Comparison of ENCODE assay signal across 1 cellular context in genomic region chr17:57142925-57143324, GRCh38.
TF ChIP-seq lines count a peak whose summit lies in the region.

No MANE protein-coding gene starts in this region.

TF ChIP-seq in HepG2, 621 proteins besides CTCF, POLR2A, EP300 and RAD21:
- TF ChIP-seq ZBTB38 (CRISPR knock-in tag; IDR thresholded peaks at IDR 0.05) = no peak
- TF ChIP-seq ZNF496 (CRISPR knock-in tag; IDR thresholded peaks at IDR 0.05; ENCODE audit: insufficient replicate concordance) = no peak
- peak in 1 of 2 experiments; percentile 26; a peak in 1 of 4 replicates for TF ChIP-seq NR2F1 (CRISPR knock-in tag; IDR thresholded peaks at IDR 0.05)
- no peak for TF ChIP-seq NFKB2 (CRISPR knock-in tag; IDR thresholded peaks at IDR 0.05; ENCODE audit: borderline replicate concordance)
- TF ChIP-seq HNF4A (CRISPR knock-in tag; IDR thresholded peaks at IDR 0.05) = peak; percentile 44
TF ChIP-seq in HepG2: peak in this region for 2.
